35 cellular contexts compared by ENCODE assay signal in genomic region chr18:11343096-11343495, GRCh38.
"Had no signal": no experiment of that assay in that cellular context is flagged by ENCODE, and none has a peak within 500 bp of the region (broad histone marks: within the 10 kb centered on the region; RNA-seq: fewer than 3 reads in every experiment).

No MANE protein-coding gene starts in this region.

- H3K27me3 ChIP-seq: MG63 had no signal

- H3K4me3 ChIP-seq: MG63 had no signal

- H3K27ac ChIP-seq: KMS-11 had no signal

- H3K36me3 ChIP-seq: MG63 had no signal

- H3K9ac ChIP-seq: KMS-11 had no signal

- DNase-seq: Karpas-422, Kasumi-1, MG63, MM.1S, MV-4-11, NCI-H1048, NCI-H1092, NCI-H1092 treated with DMSO at 0.1 percent for 48 hours, NCI-H1105, NCI-H1105 treated with DMSO at 0.1 percent for 48 hours, NCI-H1417, NCI-H1417 treated with DMSO at 0.1 percent for 48 hours, NCI-H1436, NCI-H1436 treated with DMSO at 0.1 percent for 48 hours, NCI-H146, NCI-H1694, NCI-H1694 treated with DMSO at 0.1 percent for 48 hours, NCI-H187, NCI-H187 treated with DMSO at 0.1 percent for 48 hours, NCI-H1930, NCI-H2029, NCI-H2029 treated with DMSO at 0.1 percent for 48 hours, NCI-H2081, NCI-H2081 treated with DMSO at 0.1 percent for 48 hours, NCI-H2107, NCI-H2171, NCI-H2171 treated with DMSO at 0.1 percent for 48 hours, NCI-H2227 treated with DMSO at 0.1 percent for 48 hours, NCI-H226, NCI-H345, NCI-H446, NCI-H446 treated with DMSO at 0.1 percent for 48 hours, NCI-H510A, NCI-H510A treated with DMSO at 0.1 percent for 48 hours had no signal

- H3K4me2 ChIP-seq: KMS-11 had no signal
